In the genomic region with DNA sequence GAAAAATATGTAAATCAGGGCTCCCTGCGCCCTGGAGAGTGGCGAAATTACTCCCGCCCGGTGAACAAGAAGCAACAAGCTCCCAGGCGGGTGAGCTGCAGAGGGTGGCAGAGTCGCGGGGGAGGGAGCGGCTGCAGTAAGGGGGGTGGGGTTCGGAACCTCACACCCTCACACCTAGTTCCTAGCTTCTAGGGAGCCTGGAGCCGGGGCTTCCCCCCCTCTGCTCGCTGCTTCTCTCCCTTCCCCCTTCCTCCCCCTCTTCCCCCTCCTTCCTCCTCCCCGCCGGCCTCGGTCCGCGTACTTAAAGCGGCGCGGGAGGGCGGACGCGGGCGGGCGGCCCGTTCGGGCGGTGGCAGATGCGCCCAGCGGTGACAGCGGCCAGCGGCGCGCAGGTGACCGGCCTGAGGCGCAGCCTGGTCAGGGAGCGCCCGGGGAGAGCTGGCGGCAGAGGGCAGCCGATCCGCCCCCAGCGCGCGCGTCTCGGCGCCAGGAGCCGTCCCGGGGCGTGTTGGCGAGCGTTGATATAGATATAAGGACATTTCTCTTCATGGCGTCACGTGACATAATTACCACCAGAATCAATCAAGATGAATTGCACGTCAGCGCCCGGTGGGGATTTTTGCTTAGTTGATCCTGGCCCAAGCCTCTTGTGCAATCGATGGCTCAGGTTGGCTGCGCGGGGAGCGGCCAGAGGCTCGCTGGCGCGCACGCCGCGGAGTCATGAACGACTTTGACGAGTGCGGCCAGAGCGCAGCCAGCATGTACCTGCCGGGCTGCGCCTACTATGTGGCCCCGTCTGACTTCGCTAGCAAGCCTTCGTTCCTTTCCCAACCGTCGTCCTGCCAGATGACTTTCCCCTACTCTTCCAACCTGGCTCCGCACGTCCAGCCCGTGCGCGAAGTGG, we compare ENCODE assay signal across 8 cellular contexts. TPM values are rescaled to one million over a fixed set of nuclear protein-coding genes. Genes with fewer than 3 reads are reported as not detected.
DNase-seq lines count a peak whose midpoint lies in the region; ATAC-seq and TF ChIP-seq lines count a peak whose summit lies in the region.

A gene (plus strand): TSS at position 645 of the 904 bp plus-strand sequence. CDS start 76 bp downstream, at position 721.

- DNase-seq in AG10803 (ENCODE audit: low read depth) (no peak), HT1080 (ENCODE audit: low read depth) (peak; percentile 54), SK-N-DZ (ENCODE audit: low spot score) (peak; percentile 40), glomerular visceral epithelial cell (ENCODE audit: extremely low spot score) (peak; percentile 72), smooth muscle cell (lab: John Stamatoyannopoulos, UW; ENCODE audit: unreplicated experiment) (no peak)
- DNase-seq in effector CD8-positive, alpha-beta T cell (lab: John Stamatoyannopoulos, UW) = no peak

- no peak for TF ChIP-seq CTCF in AG10803 (conservative IDR thresholded peaks at IDR 0.05; ENCODE audit: low read length)
- TF ChIP-seq CTCF in smooth muscle cell (IDR thresholded peaks at IDR 0.05; ENCODE audit: borderline replicate concordance, insufficient read depth, poor library complexity, severe bottlenecking) = no peak

- H3K4me3 ChIP-seq in AG10803 (ENCODE audit: low read length) (peak within 1 kb of the TSS; percentile 20; the same call in 1 of the 2 replicates), smooth muscle cell (peak within 1 kb of the TSS; percentile 57)

- WGBS in smooth muscle cell (ENCODE audit: low lambda C conversion rate) = 1% methylated on average over 50 of the region's 82 CpGs

- no peaks in the 10 kb centered on the region for H3K4me1 ChIP-seq in smooth muscle cell (ENCODE audit: low read depth)

- H3K36me3 ChIP-seq in smooth muscle cell (ENCODE audit: low read depth) = no peaks in the 10 kb centered on the region

- H3K4me2 ChIP-seq in smooth muscle cell = peak within 1 kb of the TSS; percentile 92

- H3K27ac ChIP-seq in smooth muscle cell (ENCODE audit: low read depth) = no peak within 1 kb of the TSS

- peaks cover 92% of the 10 kb centered on the region for H3K27me3 ChIP-seq in smooth muscle cell (ENCODE audit: low read depth)

- no peak within 1 kb of the TSS for H2AFZ ChIP-seq in smooth muscle cell (ENCODE audit: low read depth)

- peaks cover 50% of the 10 kb centered on the region for H4K20me1 ChIP-seq in smooth muscle cell (ENCODE audit: low read depth)

- ATAC-seq in HG02798 (IDR thresholded peaks at IDR 0.05; ENCODE audit: poor library complexity, unreplicated experiment) (no peak), HG03025 (IDR thresholded peaks at IDR 0.05; ENCODE audit: low FRiP score, unreplicated experiment) (no peak)

- no peaks in the 10 kb centered on the region for H3K9me3 ChIP-seq in smooth muscle cell (replicated peaks; ENCODE audit: low read depth)

- H3F3A ChIP-seq in smooth muscle cell (ENCODE audit: low read depth) = no peaks in the 10 kb centered on the region

- no peak within 1 kb of the TSS for H3K9ac ChIP-seq in smooth muscle cell (ENCODE audit: low read depth)

- peaks cover 19% of the 10 kb centered on the region for H3K79me2 ChIP-seq in smooth muscle cell (ENCODE audit: low read depth)

RNA-seq across cellular contexts. Expression of the gene that starts here (rescaled TPM):
- total RNA-seq in HT1080 (2014; rRNA removed; shearing (Covaris generic)) = 6.4 and 8.9 TPM in 2 replicates
- polyA plus RNA-seq in HT1080 (2015; cell fraction: cytosol; rRNA removed) = 4.8 and 6.2 TPM in 2 replicates
- polyA plus RNA-seq in HT1080 (2015; cell fraction: nucleus; rRNA removed) = 10.6 and 11.0 TPM in 2 replicates
- polyA plus RNA-seq in SK-N-DZ (2014; cell fraction: cytosol; rRNA removed) = 0.55 and 1.6 TPM in 2 replicates
- polyA plus RNA-seq in SK-N-DZ (2014; cell fraction: nucleus; rRNA removed) = 0.55 TPM in 1 of 2 replicates, not detected in the other
- total RNA-seq in smooth muscle cell = 4.4 and 9.8 TPM in 2 replicates
- 7.9 and 9.0 TPM in 2 replicates for polyA plus RNA-seq in smooth muscle cell

Comparison
In these comparisons a context has a peak if more than half of its experiments do, and no peak if none do; other contexts are left out.
1. DNase-seq: peak in HT1080 (single experiment), SK-N-DZ (single experiment) and glomerular visceral epithelial cell (single experiment); none in AG10803 (single experiment), smooth muscle cell (single experiment) and effector CD8-positive, alpha-beta T cell (single experiment).